13 cellular contexts compared by ENCODE assay signal in the genomic region with DNA sequence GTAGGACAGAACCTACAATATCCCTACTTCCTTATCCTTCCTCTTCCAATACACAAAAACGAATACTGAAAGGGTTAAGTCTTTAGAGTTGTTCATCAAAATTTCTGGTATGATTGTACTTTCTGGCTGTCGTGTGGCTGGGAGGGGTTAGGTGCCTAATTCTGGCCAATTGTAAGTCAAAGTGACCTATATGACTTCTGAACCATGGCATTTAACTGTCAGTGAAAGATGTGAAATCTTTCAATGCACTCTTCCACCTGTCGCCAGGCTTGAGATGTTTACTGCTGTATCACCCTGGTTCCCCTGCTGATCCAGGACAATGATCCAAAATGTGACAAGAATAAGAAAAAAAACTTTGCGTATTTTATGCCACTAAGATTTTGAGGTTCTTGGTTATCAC. TPM values are rescaled to one million over a fixed set of nuclear protein-coding genes. Genes with fewer than 3 reads are reported as not detected.
DNase-seq lines count a peak whose midpoint lies in the region; ATAC-seq and TF ChIP-seq lines count a peak whose summit lies in the region.
"Had no signal": no experiment of that assay in that cellular context is flagged by ENCODE, and none has a peak within 500 bp of the region (broad histone marks: within the 10 kb centered on the region; RNA-seq: fewer than 3 reads in every experiment).

No MANE protein-coding gene starts in this region.

- no peak for TF ChIP-seq POLR2A in IMR-90 (IDR thresholded peaks at IDR 0.05; ENCODE audit: low read depth, low read length)

- H3K36me3 ChIP-seq in GM23248 (ENCODE audit: low read depth) (no peaks in the 10 kb centered on the region), IMR-90 (ENCODE audit: control insufficient read depth, insufficient read depth, low read length) (peaks cover 5% of the 10 kb centered on the region; the same call in 1 of the 2 replicates)

- no peak overlapping the region for H2BK5ac ChIP-seq in IMR-90 (ENCODE audit: low read depth, low read length, poor library complexity, severe bottlenecking)

- H3K79me1 ChIP-seq in IMR-90 (ENCODE audit: low read depth in 1 of 2, low read length in 2 of 2), result peaks cover 0 to 67% of the 10 kb centered on the region in 2 experiments; a peak in 2 of 4 replicates

- ATAC-seq in activated CD8-positive, alpha-beta T cell treated with anti-CD3 and anti-CD28 coated beads for 36 hours, result peak; percentile 65
- ATAC-seq in activated CD8-positive, alpha-beta T cell treated with anti-CD3 and anti-CD28 coated beads, Interleukin-2, amount 10 ng/mL, durations not matched to agents 7 days and 5 days, result no peak
- ATAC-seq in IMR-90 (ENCODE audit: low read depth), result no peak
- ATAC-seq in stimulated activated effector memory CD8-positive, alpha-beta T cell treated with anti-CD3 and anti-CD28 coated beads, Interleukin-12 subunit alpha, Interleukin-12 subunit beta, amount 100 ng/mL, for 72 hours, result peak; percentile 46

- H4K8ac ChIP-seq in IMR-90 (ENCODE audit: low read depth in 2 of 2, low read length in 2 of 2), result no peak overlapping the region

- H4K91ac ChIP-seq in IMR-90 (ENCODE audit: insufficient read depth, low read depth, low read length), result no peak overlapping the region

- H3K27ac ChIP-seq in GM23248 (no peak overlapping the region), IMR-90 (ENCODE audit: insufficient read depth, low read length) (no peak overlapping the region)

- H2AK9ac ChIP-seq in IMR-90 (replicated peaks; ENCODE audit: low read depth, low read length, poor library complexity), result no peak overlapping the region

- no peak for TF ChIP-seq RAD21 in IMR-90 (IDR thresholded peaks at IDR 0.05; ENCODE audit: low read length)

- no peaks in the 10 kb centered on the region for H3F3A ChIP-seq in GM23248 (ENCODE audit: insufficient read depth)

- no peak overlapping the region for H2BK120ac ChIP-seq in IMR-90 (ENCODE audit: low read depth, low read length)

- no peak overlapping the region for H3K4ac ChIP-seq in IMR-90 (ENCODE audit: low read depth, low read length)

- no peaks in the 10 kb centered on the region for H3K9me2 ChIP-seq in GM23248 (ENCODE audit: insufficient read depth)

- H3K56ac ChIP-seq in IMR-90 (ENCODE audit: extremely low read depth, insufficient read depth, low read length), result no peak overlapping the region

- dilution Hi-C loops in IMR-90 (cut with HindIII; ENCODE audit: low sequenced_read_pairs, unreplicated experiment), result no loop called here

- in situ Hi-C loops in GM23248 (cut with MboI), result no loop called here
- in situ Hi-C loops in IMR-90 (cut with MboI; ENCODE audit: low sequenced_read_pairs), result no loop called here

- H3K23ac ChIP-seq in IMR-90 (ENCODE audit: low read depth, low read length), result peak overlapping the region; percentile 15; the same call in 1 of the 2 replicates

- H2BK15ac ChIP-seq in IMR-90 (ENCODE audit: low read depth, low read length), result no peak overlapping the region

- H3K9me1 ChIP-seq in IMR-90 (ENCODE audit: insufficient read depth, low read length), result peaks cover 21% of the 10 kb centered on the region

- no peak overlapping the region for H2AK5ac ChIP-seq in IMR-90 (ENCODE audit: low read depth, low read length)

- H2AFZ ChIP-seq in GM23248 (no peak overlapping the region), IMR-90 (replicated peaks; ENCODE audit: low read length, poor library complexity) (no peak overlapping the region)

- no peak overlapping the region for H4K5ac ChIP-seq in IMR-90 (ENCODE audit: low read depth, low read length)

- H3K27ac Mint-ChIP-seq in activated CD8-positive, alpha-beta T cell treated with anti-CD3 and anti-CD28 coated beads for 36 hours, result peak overlapping the region; percentile 71
- H3K27ac Mint-ChIP-seq in activated CD8-positive, alpha-beta T cell treated with anti-CD3 and anti-CD28 coated beads, Interleukin-2, amount 10 ng/mL, durations not matched to agents 7 days and 5 days, result no peak overlapping the region
- H3K27ac Mint-ChIP-seq in stimulated activated effector memory CD8-positive, alpha-beta T cell treated with anti-CD3 and anti-CD28 coated beads, Interleukin-12 subunit alpha, Interleukin-12 subunit beta, amount 100 ng/mL, for 72 hours, result peak overlapping the region; percentile 54

- H3K9ac ChIP-seq in GM23248 (no peak overlapping the region), IMR-90 (ENCODE audit: low read depth, low read length) (no peak overlapping the region)

- POLR2A ChIA-PET in activated CD8-positive, alpha-beta T cell treated with anti-CD3 and anti-CD28 coated beads for 36 hours (lab: Charles Lee), result no interaction called here
- POLR2A ChIA-PET in activated CD8-positive, alpha-beta T cell treated with anti-CD3 and anti-CD28 coated beads, Interleukin-2, amount 10 ng/mL, durations not matched to agents 7 days and 5 days (lab: Charles Lee), result no interaction called here
- POLR2A ChIA-PET in IMR-90 (lab: Charles Lee; ENCODE audit: unreplicated experiment), result no interaction called here

- BruUV-seq in IMR-90 (replicated peaks; lab: Mats Ljungman, UMichigan), result no TSS peak

- intact Hi-C loops in activated CD8-positive, alpha-beta T cell treated with anti-CD3 and anti-CD28 coated beads for 36 hours (cut with micrococcal nuclease), result no loop called here
- intact Hi-C loops in IMR-90 (cut with micrococcal nuclease), result loop anchor here (5.0 kb wide), 1 partner anchor 34 kb away; no protein-coding TSS in a partner anchor

- peaks cover 3% of the 10 kb centered on the region for H3K9me3 Mint-ChIP-seq in activated CD8-positive, alpha-beta T cell treated with anti-CD3 and anti-CD28 coated beads for 36 hours
- H3K9me3 Mint-ChIP-seq in activated CD8-positive, alpha-beta T cell treated with anti-CD3 and anti-CD28 coated beads, Interleukin-2, amount 10 ng/mL, durations not matched to agents 7 days and 5 days (ENCODE audit: insufficient read depth), result no peaks in the 10 kb centered on the region
- no peaks in the 10 kb centered on the region for H3K9me3 Mint-ChIP-seq in stimulated activated effector memory CD8-positive, alpha-beta T cell treated with anti-CD3 and anti-CD28 coated beads, Interleukin-12 subunit alpha, Interleukin-12 subunit beta, amount 100 ng/mL, for 72 hours
- H3K9me3 Mint-ChIP-seq: neural crest cell had no signal

- H3K9me3 ChIP-seq in GM23248 (ENCODE audit: low read depth) (no peaks in the 10 kb centered on the region), IMR-90 (ENCODE audit: control insufficient read depth, insufficient read depth, low read length) (no peaks in the 10 kb centered on the region)

- no peaks in the 10 kb centered on the region for H3K27me3 ChIP-seq in GM23248 (replicated peaks; ENCODE audit: insufficient read depth)
- no peaks in the 10 kb centered on the region for H3K27me3 ChIP-seq in IMR-90 (ENCODE audit: control insufficient read depth, insufficient read depth, low read length)

- no peak overlapping the region for H2BK20ac ChIP-seq in IMR-90 (ENCODE audit: low read depth, low read length)

- WGBS in GM23248 (ENCODE audit: low coverage in 1 of 2, low lambda C conversion rate in 2 of 2, missing lambda C conversion rate in 2 of 2), 2 experiments, result 61 to 62% methylated on average over 4 of the region's 4 CpGs
- no CpG with 5 or more reads among the region's 4 CpGs for WGBS in IMR-90 (ENCODE audit: extremely low coverage in 2 of 2, insufficient read length in 1 of 2), 2 experiments

- H3K4me3 Mint-ChIP-seq in activated CD8-positive, alpha-beta T cell treated with anti-CD3 and anti-CD28 coated beads for 36 hours, result no peak overlapping the region
- H3K4me3 Mint-ChIP-seq in activated CD8-positive, alpha-beta T cell treated with anti-CD3 and anti-CD28 coated beads, Interleukin-2, amount 10 ng/mL, durations not matched to agents 7 days and 5 days, result no peak overlapping the region
- peak overlapping the region; percentile 8 for H3K4me3 Mint-ChIP-seq in stimulated activated effector memory CD8-positive, alpha-beta T cell treated with anti-CD3 and anti-CD28 coated beads, Interleukin-12 subunit alpha, Interleukin-12 subunit beta, amount 100 ng/mL, for 72 hours
- H3K4me3 Mint-ChIP-seq: neural crest cell had no signal

- CTCF ChIA-PET in activated CD8-positive, alpha-beta T cell treated with anti-CD3 and anti-CD28 coated beads for 36 hours (lab: Charles Lee), result interaction anchor here (1.0 kb wide), 1 partner anchor 38 kb away, joined by 3 read pairs; no protein-coding TSS in a partner anchor
- CTCF ChIA-PET in activated CD8-positive, alpha-beta T cell treated with anti-CD3 and anti-CD28 coated beads, Interleukin-2, amount 10 ng/mL, durations not matched to agents 7 days and 5 days (lab: Charles Lee), result no interaction called here
- CTCF ChIA-PET in IMR-90 (lab: Yijun Ruan, JAX), result no interaction called here

- peaks cover 68% of the 10 kb centered on the region for H4K20me1 ChIP-seq in GM23248 (ENCODE audit: insufficient read depth)
- H4K20me1 ChIP-seq in IMR-90 (ENCODE audit: insufficient read depth, low read length), result peaks cover 84% of the 10 kb centered on the region

- no peak for TF ChIP-seq CTCF in activated CD8-positive, alpha-beta T cell treated with anti-CD3 and anti-CD28 coated beads for 36 hours (IDR thresholded peaks at IDR 0.05)
- no peak for TF ChIP-seq CTCF in IMR-90 (conservative IDR thresholded peaks at IDR 0.05; ENCODE audit: low read depth, low read length)

- H3K79me2 ChIP-seq in GM23248 (ENCODE audit: insufficient read depth), result peaks cover 100% of the 10 kb centered on the region

- H3K4me2 ChIP-seq in GM23248 (ENCODE audit: unreplicated experiment) (peak overlapping the region; percentile 19), IMR-90 (ENCODE audit: low read depth, low read length) (no peak overlapping the region)

- H3K4me3 ChIP-seq in GM23248 (no peak overlapping the region), IMR-90 (ENCODE audit: insufficient read depth, low read depth, low read length) (no peak overlapping the region)

- DNase-seq in activated CD8-positive, alpha-beta T cell treated with anti-CD3 and anti-CD28 coated beads for 36 hours, result peak; percentile 42
- DNase-seq in activated CD8-positive, alpha-beta T cell treated with anti-CD3 and anti-CD28 coated beads, Interleukin-2, amount 10 ng/mL, durations not matched to agents 7 days and 5 days, result no peak
- no peak for DNase-seq in GM23248
- DNase-seq in IMR-90, result no peak
- no peak for DNase-seq in stimulated activated effector memory CD8-positive, alpha-beta T cell treated with anti-CD3 and anti-CD28 coated beads, Interleukin-12 subunit alpha, Interleukin-12 subunit beta, amount 100 ng/mL, for 72 hours (ENCODE audit: low spot score in 2 of 2)
- no peak for DNase-seq in mesenteric fat pad (ENCODE audit: low spot score)
- DNase-seq in NCI-H187 (lab: John Stamatoyannopoulos, UW), result no peak
- no peak for DNase-seq in stimulated activated CD4-positive, alpha-beta T cell treated with anti-CD3 and anti-CD28 coated beads, Interleukin-12 subunit alpha, Interleukin-12 subunit beta, amount 100 ng/mL, for 4 hours
- DNase-seq: activated gamma-delta T cell; effector CD8-positive, alpha-beta T cell; NCI-H69; stimulated activated CD4-positive, alpha-beta T cell treated with anti-CD3 and anti-CD28 coated beads, Interleukin-4, amount 100 ng/mL, for 4 hours had no signal

- H3K36me3 Mint-ChIP-seq in activated CD8-positive, alpha-beta T cell treated with anti-CD3 and anti-CD28 coated beads for 36 hours (ENCODE audit: low read depth), result peaks cover 17% of the 10 kb centered on the region
- peaks cover 28% of the 10 kb centered on the region for H3K36me3 Mint-ChIP-seq in activated CD8-positive, alpha-beta T cell treated with anti-CD3 and anti-CD28 coated beads, Interleukin-2, amount 10 ng/mL, durations not matched to agents 7 days and 5 days (ENCODE audit: low read depth)
- H3K36me3 Mint-ChIP-seq in stimulated activated effector memory CD8-positive, alpha-beta T cell treated with anti-CD3 and anti-CD28 coated beads, Interleukin-12 subunit alpha, Interleukin-12 subunit beta, amount 100 ng/mL, for 72 hours, result peaks cover 21% of the 10 kb centered on the region

- H3K14ac ChIP-seq in IMR-90 (replicated peaks; ENCODE audit: low read depth, low read length), result no peak overlapping the region

- no peak overlapping the region for H3K18ac ChIP-seq in IMR-90 (ENCODE audit: low read depth, low read length)

- H3K4me1 ChIP-seq in GM23248 (ENCODE audit: insufficient read depth), result peaks cover 33% of the 10 kb centered on the region
- H3K4me1 ChIP-seq in IMR-90 (ENCODE audit: control insufficient read depth, insufficient read depth, low read length), result peaks cover 2% of the 10 kb centered on the region; the same call in 1 of the 2 replicates

- no peaks in the 10 kb centered on the region for H3K27me3 Mint-ChIP-seq in activated CD8-positive, alpha-beta T cell treated with anti-CD3 and anti-CD28 coated beads for 36 hours
- no peaks in the 10 kb centered on the region for H3K27me3 Mint-ChIP-seq in activated CD8-positive, alpha-beta T cell treated with anti-CD3 and anti-CD28 coated beads, Interleukin-2, amount 10 ng/mL, durations not matched to agents 7 days and 5 days (ENCODE audit: low read depth)

- H3K4me1 Mint-ChIP-seq in activated CD8-positive, alpha-beta T cell treated with anti-CD3 and anti-CD28 coated beads for 36 hours (ENCODE audit: low read depth), result peaks cover 81% of the 10 kb centered on the region
- peaks cover 47% of the 10 kb centered on the region for H3K4me1 Mint-ChIP-seq in activated CD8-positive, alpha-beta T cell treated with anti-CD3 and anti-CD28 coated beads, Interleukin-2, amount 10 ng/mL, durations not matched to agents 7 days and 5 days (ENCODE audit: low read depth)
- peaks cover 63% of the 10 kb centered on the region for H3K4me1 Mint-ChIP-seq in stimulated activated effector memory CD8-positive, alpha-beta T cell treated with anti-CD3 and anti-CD28 coated beads, Interleukin-12 subunit alpha, Interleukin-12 subunit beta, amount 100 ng/mL, for 72 hours

RNA-seq across cellular contexts. Expression of gene EPC1, which starts 20.8 kb away (rescaled TPM):
- total RNA-seq in activated CD8-positive, alpha-beta T cell treated with anti-CD3 and anti-CD28 coated beads for 36 hours, result 10 to 100 TPM; 33.0 to 33.9 TPM
- 10 to 100 TPM; 40.9 to 43.5 TPM for total RNA-seq in activated CD8-positive, alpha-beta T cell treated with anti-CD3 and anti-CD28 coated beads, Interleukin-2, amount 10 ng/mL, durations not matched to agents 7 days and 5 days
- total RNA-seq in GM23248 (2014; rRNA removed; shearing (Covaris generic)), result 12.5 and 19.1 TPM in 2 replicates
- polyA plus RNA-seq in GM23248 (2016; fragmentation: Nextera tagmentation; extraction: Ambion mirVana) (10.6 and 10.7 TPM in 2 replicates), IMR-90 (2012; rRNA removed) (20.8 and 23.5 TPM in 2 replicates)
- total RNA-seq in IMR-90 (2012; rRNA removed) (19.7 and 21.9 TPM in 2 replicates), mesenteric fat pad (26.8 TPM)
- polyA plus RNA-seq in IMR-90 (2012; cell fraction: cytosol; rRNA removed), result 8.8 and 15.4 TPM in 2 replicates
- 32.6 and 102 TPM in 2 replicates for polyA plus RNA-seq in IMR-90 (2012; cell fraction: nucleus; rRNA removed; ENCODE audit: low replicate concordance)

Comparison
In these comparisons a context has a peak if more than half of its experiments do, and no peak if none do; other contexts are left out.
1. ATAC-seq: peak in activated CD8-positive, alpha-beta T cell treated with anti-CD3 and anti-CD28 coated beads for 36 hours (single experiment) and stimulated activated effector memory CD8-positive, alpha-beta T cell treated with anti-CD3 and anti-CD28 coated beads, Interleukin-12 subunit alpha, Interleukin-12 subunit beta, amount 100 ng/mL, for 72 hours (single experiment); none in activated CD8-positive, alpha-beta T cell treated with anti-CD3 and anti-CD28 coated beads, Interleukin-2, amount 10 ng/mL, durations not matched to agents 7 days and 5 days (single experiment) and IMR-90 (single experiment).